Comparison of ENCODE assay signal across 10 cellular contexts in the genomic region with DNA sequence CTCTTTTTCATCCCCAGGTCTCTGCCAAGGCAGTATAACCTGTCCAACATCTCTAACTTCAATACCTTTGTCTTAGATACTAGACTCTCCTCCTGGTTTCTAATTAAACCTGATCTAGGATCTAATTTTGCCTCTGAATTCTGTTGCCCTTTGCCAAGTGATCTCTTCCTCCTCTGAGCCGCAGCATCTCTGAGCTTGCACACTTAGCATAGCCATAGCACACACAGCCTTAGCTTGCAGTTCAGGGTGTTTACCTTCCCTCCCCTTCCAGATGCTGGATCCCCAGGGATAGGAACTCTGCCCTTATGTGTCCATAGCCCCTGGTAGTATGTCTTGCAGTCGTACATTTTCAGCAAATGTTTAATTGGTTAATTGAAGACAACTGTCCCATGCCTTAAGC.
A peak's percentile ranks its signal among the peaks of the same experiment; 100 is the strongest.
DNase-seq lines count a peak whose midpoint lies in the region; ATAC-seq lines count a peak whose summit lies in the region.
"Had no signal": no experiment of that assay in that cellular context is flagged by ENCODE, and none has a peak within 500 bp of the region (broad histone marks: within the 10 kb centered on the region; RNA-seq: fewer than 3 reads in every experiment).

No MANE protein-coding gene starts in this region.

- peak overlapping the region; percentile 68 for H3K27ac Mint-ChIP-seq in central memory CD8-positive, alpha-beta T cell (ENCODE audit: low read depth)

- peaks cover 34% of the 10 kb centered on the region for H3K4me1 Mint-ChIP-seq in central memory CD8-positive, alpha-beta T cell

- peak overlapping the region; percentile 33 for H3K4me3 Mint-ChIP-seq in central memory CD8-positive, alpha-beta T cell

- H3K9me3 Mint-ChIP-seq in central memory CD8-positive, alpha-beta T cell = no peaks in the 10 kb centered on the region

- DNase-seq in central memory CD8-positive, alpha-beta T cell (ENCODE audit: low spot score in 2 of 2) = no peak
- DNase-seq in Ammon's horn (ENCODE audit: low spot score) = no peak
- DNase-seq in putamen (ENCODE audit: low spot score) = no peak
- DNase-seq in central memory CD4-positive, alpha-beta T cell = no peak
- DNase-seq: DMS79 treated with DMSO at 0.1 percent for 48 hours, midbrain had no signal

- H3K27me3 Mint-ChIP-seq in central memory CD8-positive, alpha-beta T cell = no peaks in the 10 kb centered on the region

- ATAC-seq in GM18502 (IDR thresholded peaks at IDR 0.05; ENCODE audit: poor library complexity, unreplicated experiment) (peak; percentile 41), GM19397 (IDR thresholded peaks at IDR 0.05; ENCODE audit: unreplicated experiment) (peak; percentile 44), HG03095 (IDR thresholded peaks at IDR 0.05; ENCODE audit: unreplicated experiment) (peak; percentile 12), HG02623 (IDR thresholded peaks at IDR 0.05; ENCODE audit: unreplicated experiment) (no peak)
- ATAC-seq in central memory CD8-positive, alpha-beta T cell (replicated peaks; ENCODE audit: extremely low read depth, poor library complexity, severe bottlenecking) = no peak

- peaks cover 2% of the 10 kb centered on the region for H3K36me3 Mint-ChIP-seq in central memory CD8-positive, alpha-beta T cell (ENCODE audit: insufficient read depth)

Comparison
In these comparisons a context has a peak if more than half of its experiments do, and no peak if none do; other contexts are left out.
1. ATAC-seq: peak in GM18502 (single experiment), GM19397 (single experiment) and HG03095 (single experiment); none in central memory CD8-positive, alpha-beta T cell (single experiment) and HG02623 (single experiment).